Comparison of ENCODE assay signal across 30 cellular contexts in the genomic region with DNA sequence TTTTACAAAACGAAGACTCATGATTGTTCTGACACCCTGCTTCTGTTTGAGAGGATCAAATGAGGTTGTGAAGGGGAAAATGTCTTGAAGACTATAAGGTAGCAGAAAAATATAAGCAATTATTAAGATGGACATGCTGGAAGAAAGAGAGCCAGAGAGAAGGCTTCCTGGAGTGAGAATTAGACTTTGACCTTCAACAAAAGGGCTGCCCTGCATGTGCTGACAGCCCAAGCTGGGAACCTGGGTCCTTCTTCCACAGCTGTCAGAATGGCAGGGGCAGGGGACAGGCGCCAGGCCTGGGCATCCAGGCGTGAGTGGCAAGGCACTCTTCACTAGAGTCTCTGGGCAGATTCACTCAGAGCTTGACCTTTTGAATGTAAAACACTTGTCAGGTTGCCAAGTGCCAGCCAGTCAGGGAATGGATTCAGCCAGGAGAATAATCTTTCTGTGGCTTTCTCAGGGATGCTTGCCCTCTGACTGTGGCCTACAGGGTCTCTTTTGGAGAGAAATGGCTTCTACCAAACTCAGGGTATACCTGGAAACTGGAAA.
DNase-seq lines count a peak whose midpoint lies in the region; ATAC-seq, FAIRE-seq and TF ChIP-seq lines count a peak whose summit lies in the region.
"Had no signal": no experiment of that assay in that cellular context is flagged by ENCODE, and none has a peak within 500 bp of the region (broad histone marks: within the 10 kb centered on the region; RNA-seq: fewer than 3 reads in every experiment).

No MANE protein-coding gene starts in this region.

- H3K9me3 ChIP-seq in right atrium auricular region (no peaks in the 10 kb centered on the region), thyroid gland (no peaks in the 10 kb centered on the region)
- H3K9me3 ChIP-seq: BE2C had no signal

- intact Hi-C loops in Right ventricle myocardium inferior (cut with DNase I): no loop called here
- intact Hi-C loops in left colon (cut with DNase I, micrococcal nuclease): no loop called here
- intact Hi-C loops in thyroid gland (cut with DNase I): no loop called here

- peaks cover 2% of the 10 kb centered on the region for H3K36me3 Mint-ChIP-seq in mesothelial cell of epicardium
- H3K36me3 Mint-ChIP-seq: activated CD8-positive, alpha-beta memory T cell treated with anti-CD3 and anti-CD28 coated beads, Interleukin-2, amount 10 ng/mL, durations not matched to agents 7 days and 5 days; brain; naive thymus-derived CD8-positive, alpha-beta T cell; type B pancreatic cell had no signal

- no peaks in the 10 kb centered on the region for H3K4me1 ChIP-seq in right atrium auricular region
- H3K4me1 ChIP-seq in thyroid gland: peaks cover 6 to 13% of the 10 kb centered on the region in 2 donors
- H3K4me1 ChIP-seq: BE2C had no signal

- H3K4me3 Mint-ChIP-seq in mesothelial cell of epicardium: no peak overlapping the region
- H3K4me3 Mint-ChIP-seq: activated CD8-positive, alpha-beta memory T cell treated with anti-CD3 and anti-CD28 coated beads, Interleukin-2, amount 10 ng/mL, durations not matched to agents 7 days and 5 days; brain; IgD-negative memory B cell; naive thymus-derived CD8-positive, alpha-beta T cell; type B pancreatic cell had no signal

- no peaks in the 10 kb centered on the region for H3K27me3 Mint-ChIP-seq in mesothelial cell of epicardium (ENCODE audit: low read depth)

- H3K9me3 Mint-ChIP-seq in mesothelial cell of epicardium: peaks cover 5% of the 10 kb centered on the region
- H3K9me3 Mint-ChIP-seq: type B pancreatic cell had no signal

- H3K36me3 ChIP-seq in right atrium auricular region: no peaks in the 10 kb centered on the region
- H3K36me3 ChIP-seq in thyroid gland: no peaks in the 10 kb centered on the region
- H3K36me3 ChIP-seq: BE2C had no signal

- H3K27me3 ChIP-seq in right atrium auricular region: no peaks in the 10 kb centered on the region
- H3K27me3 ChIP-seq in thyroid gland: no peaks in the 10 kb centered on the region
- H3K27me3 ChIP-seq: BE2C had no signal

- WGBS in thyroid gland, 2 donors: 52 to 54% methylated on average over 3 of the region's 3 CpGs

- no peak for TF ChIP-seq POLR2A in thyroid gland (IDR thresholded peaks at IDR 0.05)

- ATAC-seq in Right ventricle myocardium inferior: peak; percentile 91
- ATAC-seq in left colon: peak; percentile 63
- ATAC-seq: activated CD8-positive, alpha-beta memory T cell treated with anti-CD3 and anti-CD28 coated beads, Interleukin-2, amount 10 ng/mL, durations not matched to agents 7 days and 5 days; naive thymus-derived CD8-positive, alpha-beta T cell had no signal

- FAIRE-seq in HTR-8/SVneo (lab: Jason Lieb, UNC) (no peak), D721Med (lab: Jason Lieb, UNC) (no peak)
- FAIRE-seq: G401.6 had no signal

- no peak for TF ChIP-seq CTCF in right atrium auricular region (IDR thresholded peaks at IDR 0.05)
- no peak for TF ChIP-seq CTCF in thyroid gland (IDR thresholded peaks at IDR 0.05)
- no peak for TF ChIP-seq CTCF in mesothelial cell of epicardium (IDR thresholded peaks at IDR 0.05; ENCODE audit: unreplicated experiment)
- TF ChIP-seq CTCF in D721Med (IDR thresholded peaks at IDR 0.05; ENCODE audit: insufficient read depth, missing control alignments): no peak

- H3K27ac Mint-ChIP-seq in mesothelial cell of epicardium: no peak overlapping the region
- H3K27ac Mint-ChIP-seq: activated CD8-positive, alpha-beta memory T cell treated with anti-CD3 and anti-CD28 coated beads, Interleukin-2, amount 10 ng/mL, durations not matched to agents 7 days and 5 days; IgD-negative memory B cell; naive thymus-derived CD8-positive, alpha-beta T cell; type B pancreatic cell had no signal

- H3K27ac ChIP-seq in right atrium auricular region (peak overlapping the region in 1 of 2 donors; percentile 33), thyroid gland (peak overlapping the region in 1 of 3 donors; percentile 33)

- peaks cover 2% of the 10 kb centered on the region for H3K4me1 Mint-ChIP-seq in mesothelial cell of epicardium
- H3K4me1 Mint-ChIP-seq: activated CD8-positive, alpha-beta memory T cell treated with anti-CD3 and anti-CD28 coated beads, Interleukin-2, amount 10 ng/mL, durations not matched to agents 7 days and 5 days; brain; IgD-negative memory B cell; naive thymus-derived CD8-positive, alpha-beta T cell had no signal

- DNase-seq in Right ventricle myocardium inferior (ENCODE audit: missing footprints) (no peak), right atrium auricular region (ENCODE audit: low spot score) (no peak), cerebellum (ENCODE audit: low spot score) (peak; percentile 27), left colon (no peak), thyroid gland (peak; percentile 59 to 65), mesothelial cell of epicardium (ENCODE audit: low spot score in 2 of 2, unreplicated experiment in 2 of 2) (no peak), HTR-8/SVneo (ENCODE audit: insufficient read length, low spot score) (no peak), D721Med (ENCODE audit: insufficient read length, low spot score) (no peak)
- DNase-seq: ACHN; activated CD4-positive, alpha-beta T cell treated with anti-CD3 and anti-CD28 coated beads, Interleukin-2, amount 50 U/mL, for 1 hour; activated CD8-positive, alpha-beta memory T cell treated with anti-CD3 and anti-CD28 coated beads, Interleukin-2, amount 10 ng/mL, durations not matched to agents 7 days and 5 days; activated T-cell treated with anti-CD3 and anti-CD28 coated beads, Interleukin-2, amount 50 U/mL, for 48 hours; BE2C; DMS153; effector memory CD4-positive, alpha-beta T cell; erythroblast; H7; head of caudate nucleus; naive thymus-derived CD8-positive, alpha-beta T cell; NCI-H1417; NCI-H2107; NCI-H524; occipital lobe; SHP77 treated with DMSO at 0.1 percent for 48 hours; stimulated activated CD4-positive, alpha-beta T cell treated with anti-CD3 and anti-CD28 coated beads, Interleukin-12 subunit alpha, Interleukin-12 subunit beta, amount 100 ng/mL, for 4 hours; stimulated activated CD4-positive, alpha-beta T cell treated with anti-CD3 and anti-CD28 coated beads, Interleukin-4, amount 100 ng/mL, for 1 hour had no signal

- no peak overlapping the region for H3K4me3 ChIP-seq in right atrium auricular region
- no peak overlapping the region for H3K4me3 ChIP-seq in thyroid gland (replicated peaks in 1 of 3)

Comparison
In these comparisons a context has a peak if more than half of its experiments do, and no peak if none do; other contexts are left out.
1. DNase-seq: peak in cerebellum (single experiment) and thyroid gland (2 of 2); none in Right ventricle myocardium inferior (single experiment), right atrium auricular region (single experiment), left colon (0 of 2), mesothelial cell of epicardium (0 of 2), HTR-8/SVneo (single experiment) and D721Med (single experiment).